In the genomic region with DNA sequence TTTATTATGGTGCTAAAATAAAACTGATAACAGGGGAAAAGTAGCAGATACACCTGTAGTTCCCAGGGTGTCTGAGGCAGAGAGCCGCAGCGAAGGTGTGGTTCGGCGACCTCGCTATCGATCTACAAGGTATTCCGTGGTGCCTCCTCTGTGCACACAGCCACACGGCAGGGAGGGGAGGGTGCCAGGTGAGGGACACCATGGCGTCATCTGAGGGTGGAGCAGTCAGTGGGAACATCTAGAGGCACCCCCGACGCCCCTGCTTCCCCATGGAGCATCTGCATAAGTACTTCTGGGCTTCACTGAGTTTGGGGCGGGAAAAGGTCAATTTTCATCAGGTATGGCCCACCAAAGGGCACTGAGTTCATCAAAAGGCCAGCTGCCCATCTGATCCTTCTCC, we compare ENCODE assay signal across 26 cellular contexts.
"Had no signal": no experiment of that assay in that cellular context is flagged by ENCODE, and none has a peak within 500 bp of the region (broad histone marks: within the 10 kb centered on the region; RNA-seq: fewer than 3 reads in every experiment).

No MANE protein-coding gene starts in this region.

- H3K4me1 Mint-ChIP-seq: memory B cell; natural killer cell; stimulated activated naive CD8-positive, alpha-beta T cell treated with anti-CD3 and anti-CD28 coated beads, Interleukin-15, amount 100 ng/mL, for 72 hours had no signal

- H3K4me1 ChIP-seq: esophagus muscularis mucosa, foreskin keratinocyte, gastroesophageal sphincter, left lung, pancreas, transverse colon, upper lobe of right lung, uterus had no signal

- H3K36me3 Mint-ChIP-seq: memory B cell, natural killer cell had no signal

- H3K27me3 ChIP-seq: gastroesophageal sphincter, neutrophil, pancreas, transverse colon, uterus had no signal

- H3K36me3 ChIP-seq: esophagus muscularis mucosa, gastroesophageal sphincter, left lung, neutrophil, pancreas, suprapubic skin, transverse colon, upper lobe of right lung, uterus had no signal

- H3K9me3 ChIP-seq: esophagus muscularis mucosa, left lung, neutrophil, pancreas, suprapubic skin, transverse colon, upper lobe of right lung, uterus had no signal

- DNase-seq: dermis blood vessel endothelial cell; effector memory CD4-positive, alpha-beta T cell; foreskin keratinocyte; hypothalamus; natural killer cell; retina; stimulated activated CD4-positive, alpha-beta T cell treated with anti-CD3 and anti-CD28 coated beads, Interleukin-12 subunit alpha, Interleukin-12 subunit beta, amount 100 ng/mL, for 4 hours; stimulated activated CD4-positive, alpha-beta T cell treated with anti-CD3 and anti-CD28 coated beads, Interleukin-1b, Interleukin-23, amount 100 ng/mL, for 48 hours; stimulated activated CD4-positive, alpha-beta T cell treated with anti-CD3 and anti-CD28 coated beads, Interleukin-4, amount 100 ng/mL, for 1 hour; stimulated activated CD8-positive, alpha-beta memory T cell treated with anti-CD3 and anti-CD28 coated beads, Interleukin-4, amount 100 ng/mL, for 48 hours; stimulated activated naive CD8-positive, alpha-beta T cell treated with anti-CD3 and anti-CD28 coated beads, Interleukin-15, amount 100 ng/mL, for 72 hours; transverse colon; upper lobe of right lung; uterus had no signal

- FAIRE-seq: endothelial cell of umbilical vein, keratinocyte, pancreas had no signal

- H3K4me3 ChIP-seq: coronary artery, esophagus muscularis mucosa, gastroesophageal sphincter, left lung, lung, pancreas, skin epidermis, suprapubic skin, transverse colon, upper lobe of right lung, uterus had no signal

- H3K4me3 Mint-ChIP-seq: memory B cell; natural killer cell; stimulated activated naive CD8-positive, alpha-beta T cell treated with anti-CD3 and anti-CD28 coated beads, Interleukin-15, amount 100 ng/mL, for 72 hours had no signal

- H3K27ac Mint-ChIP-seq: memory B cell; natural killer cell; stimulated activated naive CD8-positive, alpha-beta T cell treated with anti-CD3 and anti-CD28 coated beads, Interleukin-15, amount 100 ng/mL, for 72 hours had no signal

- H3K27me3 Mint-ChIP-seq: stimulated activated naive CD8-positive, alpha-beta T cell treated with anti-CD3 and anti-CD28 coated beads, Interleukin-15, amount 100 ng/mL, for 72 hours had no signal

- ATAC-seq: gastroesophageal sphincter; left lung; natural killer cell; pancreas; stimulated activated naive CD8-positive, alpha-beta T cell treated with anti-CD3 and anti-CD28 coated beads, Interleukin-15, amount 100 ng/mL, for 72 hours; upper lobe of right lung had no signal

- H3K27ac ChIP-seq: coronary artery, esophagus muscularis mucosa, foreskin keratinocyte, gastroesophageal sphincter, left lung, neutrophil, pancreas, skin epidermis, suprapubic skin, transverse colon, upper lobe of right lung, uterus had no signal
